Comparison of ENCODE assay signal across 8 cellular contexts in genomic region chr3:55721716-55722484, GRCh38.
DNase-seq lines count a peak whose midpoint lies in the region; ATAC-seq, FAIRE-seq and TF ChIP-seq lines count a peak whose summit lies in the region.
"Had no signal": no experiment of that assay in that cellular context is flagged by ENCODE, and none has a peak within 500 bp of the region (broad histone marks: within the 10 kb centered on the region; RNA-seq: fewer than 3 reads in every experiment).

No MANE protein-coding gene starts in this region.

- H3K79me2 ChIP-seq in PC-3 (ENCODE audit: low read length), result no peaks in the 10 kb centered on the region

- no peaks in the 10 kb centered on the region for H3K4me1 ChIP-seq in PC-3 (ENCODE audit: insufficient read depth, low read length)
- H3K4me1 ChIP-seq in sigmoid colon, result peaks cover 0 to 15% (median 6%) of the 10 kb centered on the region in 4 donors

- H3K9me3 ChIP-seq in PC-3 (ENCODE audit: low read length), result no peaks in the 10 kb centered on the region
- no peaks in the 10 kb centered on the region for H3K9me3 ChIP-seq in sigmoid colon

- no peaks in the 10 kb centered on the region for H3F3A ChIP-seq in PC-3 (ENCODE audit: low read length, unreplicated experiment)

- H3K27ac ChIP-seq in PC-3 (ENCODE audit: low read length), result no peak overlapping the region
- H3K27ac ChIP-seq in sigmoid colon, result no peak overlapping the region

- BruUV-seq in PC-3 (replicated peaks; lab: Mats Ljungman, UMichigan), result no TSS peak

- TF ChIP-seq POLR2A in GM12891 (IDR thresholded peaks at IDR 0.05; ENCODE audit: low read depth, low read length), result no peak
- no peak for TF ChIP-seq POLR2A in sigmoid colon (IDR thresholded peaks at IDR 0.05)

- TF ChIP-seq CTCF in PC-3 (conservative IDR thresholded peaks at IDR 0.05; ENCODE audit: low read depth, low read length), result peak; percentile 64
- peak; percentile 69 for TF ChIP-seq CTCF in fibroblast of the aortic adventitia (IDR thresholded peaks at IDR 0.05; ENCODE audit: insufficient read depth, low read length)
- peak in 3 of 4 experiments; percentile 22 to 54 (median 45) for TF ChIP-seq CTCF in sigmoid colon (IDR thresholded peaks at IDR 0.05)

- 37 to 61% methylated on average over 5 of the region's 5 CpGs for WGBS in sigmoid colon, 2 donors

- no peak for DNase-seq in GM12891 (ENCODE audit: insufficient read length, low spot score)
- DNase-seq in PC-3, result peak; percentile 56
- peak; percentile 36 for DNase-seq in fibroblast of the aortic adventitia (ENCODE audit: low read depth)
- no peak for DNase-seq in sigmoid colon
- DNase-seq in mucosa of gallbladder (ENCODE audit: low spot score), result no peak
- DNase-seq in NCI-H510A (lab: John Stamatoyannopoulos, UW), result no peak

- H3K4me3 ChIP-seq in PC-3 (ENCODE audit: low read length) (no peak overlapping the region), fibroblast of the aortic adventitia (ENCODE audit: low read depth, low read length) (no peak overlapping the region), sigmoid colon (no peak overlapping the region)

- no peaks in the 10 kb centered on the region for H3K9me2 ChIP-seq in PC-3 (replicated peaks; ENCODE audit: low read length)

- H3K36me3 ChIP-seq in PC-3 (ENCODE audit: low read depth, low read length) (no peaks in the 10 kb centered on the region), sigmoid colon (no peaks in the 10 kb centered on the region)

- no peaks in the 10 kb centered on the region for H4K20me1 ChIP-seq in PC-3 (ENCODE audit: low read length)

- ATAC-seq in PC-3, result peak; percentile 64
- no peak for ATAC-seq in HG02588 (IDR thresholded peaks at IDR 0.05; ENCODE audit: unreplicated experiment)

- POLR2A ChIA-PET in PC-3 (lab: Charles Lee; ENCODE audit: unreplicated experiment), result no interaction called here

- H3K9ac ChIP-seq in PC-3 (ENCODE audit: low read length), result no peak overlapping the region

- no peak overlapping the region for H3K4me2 ChIP-seq in PC-3 (ENCODE audit: low read length)

- TF ChIP-seq EP300 in sigmoid colon (IDR thresholded peaks at IDR 0.05), result no peak

- FAIRE-seq in GM12891 (lab: Jason Lieb, UNC), result peak; percentile 62
- FAIRE-seq: TTC549 had no signal

- no peaks in the 10 kb centered on the region for H3K27me3 ChIP-seq in PC-3 (ENCODE audit: low read length)
- no peaks in the 10 kb centered on the region for H3K27me3 ChIP-seq in sigmoid colon

- H2AFZ ChIP-seq in PC-3 (ENCODE audit: low read length), result no peak overlapping the region

- CTCF ChIA-PET in PC-3 (lab: Charles Lee), result interaction anchor here (0.5 to 1.1 kb wide), 4 partner anchors 19 to 240 kb away, joined by 3 to 5 read pairs (median 3); no protein-coding TSS in a partner anchor

- intact Hi-C loops in PC-3 (cut with micrococcal nuclease), result loop anchor here (1.0 to 10.0 kb wide), 8 partner anchors 175 to 870 kb away; no protein-coding TSS in a partner anchor
- intact Hi-C loops in sigmoid colon (cut with DNase I), result loop anchor here (2.0 kb wide), 1 partner anchor 241 kb away; no protein-coding TSS in a partner anchor

TF ChIP-seq in GM12891, 5 proteins besides CTCF, POLR2A, EP300 and RAD21:
- no peak for TF ChIP-seq POU2F2 (IDR thresholded peaks at IDR 0.05; ENCODE audit: low read depth, low read length)
- TF ChIP-seq POLR2AphosphoS5 (IDR thresholded peaks at IDR 0.05; ENCODE audit: low read depth, low read length), result no peak
- TF ChIP-seq TAF1 (IDR thresholded peaks at IDR 0.05; ENCODE audit: low read depth, low read length), result no peak
- TF ChIP-seq SPI1 (IDR thresholded peaks at IDR 0.05; ENCODE audit: low read depth, low read length), result no peak
- no peak for TF ChIP-seq PAX5 (IDR thresholded peaks at IDR 0.05; ENCODE audit: insufficient read depth, low read length, severe bottlenecking)

Comparison
In these comparisons a context has a peak if more than half of its experiments do, and no peak if none do; other contexts are left out.
1. DNase-seq: peak in PC-3 (single experiment) and fibroblast of the aortic adventitia (single experiment); none in GM12891 (single experiment), sigmoid colon (single experiment), mucosa of gallbladder (single experiment) and NCI-H510A (single experiment).
2. Peak in every context shown above with its lines, with median percentiles within 50 percentile points of each other: CTCF ChIP-seq.